In the genomic region with DNA sequence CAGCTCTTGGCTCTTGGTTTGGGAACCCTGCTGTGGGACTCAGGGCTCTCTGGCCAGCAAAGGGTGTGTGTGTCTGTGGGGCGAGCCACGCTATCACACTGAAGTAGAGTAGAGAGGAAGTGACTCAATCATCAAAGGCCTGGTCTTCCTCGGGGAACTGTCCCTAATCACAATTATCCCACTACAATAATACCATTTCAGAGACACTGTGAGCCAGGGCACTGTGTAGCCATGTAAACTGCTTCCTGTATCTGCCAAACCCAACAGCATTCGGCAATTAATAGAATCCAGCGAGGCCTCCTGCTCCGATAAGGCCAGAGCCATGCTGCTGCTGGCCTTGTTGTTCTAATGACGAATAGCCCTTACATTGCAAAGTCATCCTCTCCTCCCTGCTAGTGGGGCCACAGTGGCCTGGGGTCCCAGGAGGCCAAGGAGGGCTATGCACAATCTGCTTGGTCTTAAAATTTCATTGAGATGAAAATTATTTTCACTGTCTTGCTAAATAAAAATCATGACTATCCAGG, we compare ENCODE assay signal across 8 cellular contexts. TPM values are rescaled to one million over a fixed set of nuclear protein-coding genes. Genes with fewer than 3 reads are reported as not detected.
DNase-seq lines count a peak whose midpoint lies in the region; ATAC-seq and TF ChIP-seq lines count a peak whose summit lies in the region.
"Had no signal": no experiment of that assay in that cellular context is flagged by ENCODE, and none has a peak within 500 bp of the region (broad histone marks: within the 10 kb centered on the region; RNA-seq: fewer than 3 reads in every experiment).

No MANE protein-coding gene starts in this region.

- no peak for TF ChIP-seq CTCF in gastroesophageal sphincter (IDR thresholded peaks at IDR 0.05)
- no peak for TF ChIP-seq CTCF in smooth muscle cell (IDR thresholded peaks at IDR 0.05; ENCODE audit: borderline replicate concordance, insufficient read depth, poor library complexity, severe bottlenecking)
- TF ChIP-seq CTCF in lower leg skin (IDR thresholded peaks at IDR 0.05), result no peak

- TF ChIP-seq POLR2A in gastroesophageal sphincter (IDR thresholded peaks at IDR 0.05) (no peak), lower leg skin (IDR thresholded peaks at IDR 0.05) (no peak)

- H3K9me3 ChIP-seq in gastroesophageal sphincter (no peaks in the 10 kb centered on the region), smooth muscle cell (replicated peaks; ENCODE audit: low read depth) (no peaks in the 10 kb centered on the region)

- peak overlapping the region; percentile 11 for H3K4me2 ChIP-seq in smooth muscle cell

- H3K4me3 Mint-ChIP-seq in activated CD4-positive, alpha-beta memory T cell treated with anti-CD3 and anti-CD28 coated beads for 36 hours, result no peak overlapping the region

- H3K4me1 Mint-ChIP-seq in activated CD4-positive, alpha-beta memory T cell treated with anti-CD3 and anti-CD28 coated beads for 36 hours (ENCODE audit: low read depth), result no peaks in the 10 kb centered on the region

- H3F3A ChIP-seq in smooth muscle cell (ENCODE audit: low read depth), result peaks cover 13% of the 10 kb centered on the region

- H3K4me1 ChIP-seq in gastroesophageal sphincter, result peaks cover 0 to 33% (median 3%) of the 10 kb centered on the region in 3 donors
- peaks cover 3% of the 10 kb centered on the region for H3K4me1 ChIP-seq in smooth muscle cell (ENCODE audit: low read depth)

- H3K4me3 ChIP-seq in gastroesophageal sphincter (no peak overlapping the region), smooth muscle cell (no peak overlapping the region), lower leg skin (ENCODE audit: low read depth, poor library complexity, severe bottlenecking) (no peak overlapping the region)

- TF ChIP-seq EP300 in gastroesophageal sphincter (IDR thresholded peaks at IDR 0.05), result no peak

- DNase-seq in RPMI7951 (ENCODE audit: low read depth) (peak; percentile 76), smooth muscle cell (lab: John Stamatoyannopoulos, UW; ENCODE audit: unreplicated experiment) (no peak), NCI-H1092 (lab: John Stamatoyannopoulos, UW) (no peak), lower leg skin (ENCODE audit: low spot score in 2 of 2) (no peak)
- no peak for DNase-seq in activated CD4-positive, alpha-beta memory T cell treated with anti-CD3 and anti-CD28 coated beads for 36 hours
- DNase-seq: activated CD8-positive, alpha-beta memory T cell treated with anti-CD3 and anti-CD28 coated beads, Interleukin-2, amount 50 U/mL, for 4 hours had no signal

- peak overlapping the region in 1 of 4 donors; percentile 12 for H3K27ac ChIP-seq in gastroesophageal sphincter
- peak overlapping the region; percentile 37 for H3K27ac ChIP-seq in smooth muscle cell (ENCODE audit: low read depth)

- no peak overlapping the region for H3K27ac Mint-ChIP-seq in activated CD4-positive, alpha-beta memory T cell treated with anti-CD3 and anti-CD28 coated beads for 36 hours

- no peaks in the 10 kb centered on the region for H4K20me1 ChIP-seq in smooth muscle cell (ENCODE audit: low read depth)

- H3K36me3 Mint-ChIP-seq in activated CD4-positive, alpha-beta memory T cell treated with anti-CD3 and anti-CD28 coated beads for 36 hours, result no peaks in the 10 kb centered on the region

- no peaks in the 10 kb centered on the region for H3K79me2 ChIP-seq in smooth muscle cell (ENCODE audit: low read depth)

- no peak overlapping the region for H3K9ac ChIP-seq in smooth muscle cell (ENCODE audit: low read depth)

- no peaks in the 10 kb centered on the region for H3K27me3 ChIP-seq in gastroesophageal sphincter
- H3K27me3 ChIP-seq in smooth muscle cell (ENCODE audit: low read depth), result no peaks in the 10 kb centered on the region

- no peaks in the 10 kb centered on the region for H3K9me3 Mint-ChIP-seq in activated CD4-positive, alpha-beta memory T cell treated with anti-CD3 and anti-CD28 coated beads for 36 hours

- 23 to 53% methylated on average over 2 to 6 of the region's 7 CpGs for WGBS in gastroesophageal sphincter (ENCODE audit: low coverage in 1 of 2), 2 donors
- 13% methylated on average over 7 of the region's 7 CpGs for WGBS in smooth muscle cell (ENCODE audit: low lambda C conversion rate)
- WGBS in lower leg skin, 2 donors, result 54 to 58% methylated on average over 7 of the region's 7 CpGs

- CTCF ChIA-PET in activated CD4-positive, alpha-beta memory T cell treated with anti-CD3 and anti-CD28 coated beads for 36 hours (lab: Charles Lee), result no interaction called here

- POLR2A ChIA-PET in activated CD4-positive, alpha-beta memory T cell treated with anti-CD3 and anti-CD28 coated beads for 36 hours (lab: Charles Lee), result no interaction called here

- no peak overlapping the region for H2AFZ ChIP-seq in smooth muscle cell (ENCODE audit: low read depth)

- ATAC-seq in GM21390 (IDR thresholded peaks at IDR 0.05; ENCODE audit: unreplicated experiment), result peak; percentile 29
- ATAC-seq in gastroesophageal sphincter, result peak; percentile 48

- H3K27me3 Mint-ChIP-seq in activated CD4-positive, alpha-beta memory T cell treated with anti-CD3 and anti-CD28 coated beads for 36 hours, result peaks cover 1% of the 10 kb centered on the region

- intact Hi-C loops in activated CD4-positive, alpha-beta memory T cell treated with anti-CD3 and anti-CD28 coated beads for 36 hours (cut with micrococcal nuclease), result no loop called here
- intact Hi-C loops in lower leg skin (cut with DNase I; ENCODE audit: low total_unique reads), result no loop called here

- H3K36me3 ChIP-seq in gastroesophageal sphincter (no peaks in the 10 kb centered on the region), smooth muscle cell (ENCODE audit: low read depth) (no peaks in the 10 kb centered on the region)

RNA-seq across cellular contexts. Expression of a gene that starts 49.8 kb away (rescaled TPM):
- 0.12 and 0.59 TPM in 2 replicates for total RNA-seq in RPMI7951 (2014; rRNA removed; shearing (Covaris generic))
- 10 to 100 TPM in 2 of 4 donors, 1 to 10 TPM in 2; 7.0 to 24.2 (median 14.8) TPM for total RNA-seq in gastroesophageal sphincter
- total RNA-seq in smooth muscle cell, result 1.8 and 2.7 TPM in 2 replicates
- polyA plus RNA-seq in smooth muscle cell, result 3.8 and 5.8 TPM in 2 replicates
- not detected for total RNA-seq in activated CD4-positive, alpha-beta memory T cell treated with anti-CD3 and anti-CD28 coated beads for 36 hours
- total RNA-seq in lower leg skin, result 10 to 100 TPM in 2 of 4 donors, 1 to 10 TPM in 2; 2.2 to 15.6 (median 9.8) TPM
